In genomic region chr2:16899958-16900357, GRCh38 we compare ENCODE assay signal across 21 cellular contexts.
A peak's percentile ranks its signal among the peaks of the same experiment; 100 is the strongest.
DNase-seq lines count a peak whose midpoint lies in the region; ATAC-seq and TF ChIP-seq lines count a peak whose summit lies in the region.
"Had no signal": no experiment of that assay in that cellular context is flagged by ENCODE, and none has a peak within 500 bp of the region (broad histone marks: within the 10 kb centered on the region; RNA-seq: fewer than 3 reads in every experiment).

No MANE protein-coding gene starts in this region.

- peak in 1 of 2 donors; percentile 2 for DNase-seq in thyroid gland
- no peak for DNase-seq in stimulated activated CD4-positive, alpha-beta T cell treated with anti-CD3 and anti-CD28 coated beads, Interleukin-2, amount 100 ng/mL, for 24 hours
- DNase-seq in hepatic stellate cell (ENCODE audit: low spot score) = no peak
- no peak for DNase-seq in HFFc6
- DNase-seq: activated CD4-positive, alpha-beta memory T cell treated with anti-CD3 and anti-CD28 coated beads, Interleukin-2, amount 10 ng/mL, durations not matched to agents 7 days and 5 days; activated CD4-positive, alpha-beta T cell treated with anti-CD3 and anti-CD28 coated beads for 1 hour; activated CD8-positive, alpha-beta memory T cell treated with anti-CD3 and anti-CD28 coated beads, Interleukin-2, amount 50 U/mL, for 48 hours; effector CD4-positive, alpha-beta T cell; KG1; lower lobe of right lung; natural killer cell; NCI-H1436 treated with DMSO at 0.1 percent for 48 hours; NCI-H2107; NCI-H446 treated with DMSO at 0.1 percent for 48 hours; occipital lobe; stimulated activated naive CD8-positive, alpha-beta T cell treated with anti-CD3 and anti-CD28 coated beads, Interleukin-15, amount 100 ng/mL, for 72 hours had no signal

- H3K27me3 Mint-ChIP-seq in HFFc6 (ENCODE audit: insufficient read depth) = no peaks in the 10 kb centered on the region
- H3K27me3 Mint-ChIP-seq: activated CD4-positive, alpha-beta memory T cell treated with anti-CD3 and anti-CD28 coated beads, Interleukin-2, amount 10 ng/mL, durations not matched to agents 7 days and 5 days; stimulated activated naive CD8-positive, alpha-beta T cell treated with anti-CD3 and anti-CD28 coated beads, Interleukin-15, amount 100 ng/mL, for 72 hours had no signal

- peaks cover 15 to 19% of the 10 kb centered on the region in 2 donors for H3K4me1 ChIP-seq in thyroid gland
- H3K4me1 ChIP-seq: lower lobe of right lung had no signal

- H3K9me3 Mint-ChIP-seq in HFFc6 = peaks cover 11% of the 10 kb centered on the region
- H3K9me3 Mint-ChIP-seq: natural killer cell; stimulated activated naive CD8-positive, alpha-beta T cell treated with anti-CD3 and anti-CD28 coated beads, Interleukin-15, amount 100 ng/mL, for 72 hours had no signal

- H3K4me1 Mint-ChIP-seq in HFFc6 (ENCODE audit: low read depth) = no peaks in the 10 kb centered on the region
- H3K4me1 Mint-ChIP-seq: activated CD4-positive, alpha-beta memory T cell treated with anti-CD3 and anti-CD28 coated beads, Interleukin-2, amount 10 ng/mL, durations not matched to agents 7 days and 5 days; activated naive CD4-positive, alpha-beta T cell treated with anti-CD3 and anti-CD28 coated beads, Interleukin-2, amount 50 U/mL, for 24 hours; natural killer cell; stimulated activated naive CD8-positive, alpha-beta T cell treated with anti-CD3 and anti-CD28 coated beads, Interleukin-15, amount 100 ng/mL, for 72 hours had no signal

- no peaks in the 10 kb centered on the region for H3K9me3 ChIP-seq in thyroid gland
- H3K9me3 ChIP-seq: lower lobe of right lung had no signal

- H3K27ac Mint-ChIP-seq in HFFc6 = no peak overlapping the region
- H3K27ac Mint-ChIP-seq: activated CD4-positive, alpha-beta memory T cell treated with anti-CD3 and anti-CD28 coated beads, Interleukin-2, amount 10 ng/mL, durations not matched to agents 7 days and 5 days; activated naive CD4-positive, alpha-beta T cell treated with anti-CD3 and anti-CD28 coated beads, Interleukin-2, amount 50 U/mL, for 24 hours; natural killer cell; stimulated activated naive CD8-positive, alpha-beta T cell treated with anti-CD3 and anti-CD28 coated beads, Interleukin-15, amount 100 ng/mL, for 72 hours had no signal

- H3K4me3 ChIP-seq in thyroid gland (replicated peaks in 1 of 3) = no peak overlapping the region
- H3K4me3 ChIP-seq: lower lobe of right lung, SK-N-MC had no signal

- no peak overlapping the region for H3K4me3 Mint-ChIP-seq in HFFc6
- H3K4me3 Mint-ChIP-seq: activated CD4-positive, alpha-beta memory T cell treated with anti-CD3 and anti-CD28 coated beads, Interleukin-2, amount 10 ng/mL, durations not matched to agents 7 days and 5 days; activated naive CD4-positive, alpha-beta T cell treated with anti-CD3 and anti-CD28 coated beads, Interleukin-2, amount 50 U/mL, for 24 hours; natural killer cell; stimulated activated naive CD8-positive, alpha-beta T cell treated with anti-CD3 and anti-CD28 coated beads, Interleukin-15, amount 100 ng/mL, for 72 hours had no signal

- no peaks in the 10 kb centered on the region for H3K36me3 Mint-ChIP-seq in HFFc6 (ENCODE audit: low read depth)
- H3K36me3 Mint-ChIP-seq: activated naive CD4-positive, alpha-beta T cell treated with anti-CD3 and anti-CD28 coated beads, Interleukin-2, amount 50 U/mL, for 24 hours; natural killer cell had no signal

- peak overlapping the region in 2 of 3 donors; percentile 24 to 51 for H3K27ac ChIP-seq in thyroid gland
- H3K27ac ChIP-seq: lower lobe of right lung, SK-N-MC had no signal

- TF ChIP-seq CTCF in thyroid gland (IDR thresholded peaks at IDR 0.05) (no peak), HFFc6 (IDR thresholded peaks at IDR 0.05) (no peak)

- no peaks in the 10 kb centered on the region for H3K27me3 ChIP-seq in thyroid gland

- 28 to 49% methylated on average over 2 of the region's 2 CpGs for WGBS in thyroid gland, 2 donors

- no peak for TF ChIP-seq POLR2A in thyroid gland (IDR thresholded peaks at IDR 0.05)

- intact Hi-C loops in thyroid gland (cut with DNase I) = no loop called here

- H3K36me3 ChIP-seq in thyroid gland = no peaks in the 10 kb centered on the region
- H3K36me3 ChIP-seq: lower lobe of right lung had no signal

- peak; percentile 6 for ATAC-seq in GM19372 (IDR thresholded peaks at IDR 0.05; ENCODE audit: low read depth, unreplicated experiment)
- peak; percentile 16 for ATAC-seq in HG02798 (IDR thresholded peaks at IDR 0.05; ENCODE audit: poor library complexity, unreplicated experiment)
- peak; percentile 7 for ATAC-seq in HG03432 (IDR thresholded peaks at IDR 0.05; ENCODE audit: unreplicated experiment)
- ATAC-seq: lower lobe of right lung; natural killer cell; stimulated activated naive CD8-positive, alpha-beta T cell treated with anti-CD3 and anti-CD28 coated beads, Interleukin-15, amount 100 ng/mL, for 72 hours had no signal
